8 cellular contexts compared by ENCODE assay signal in the genomic region with DNA sequence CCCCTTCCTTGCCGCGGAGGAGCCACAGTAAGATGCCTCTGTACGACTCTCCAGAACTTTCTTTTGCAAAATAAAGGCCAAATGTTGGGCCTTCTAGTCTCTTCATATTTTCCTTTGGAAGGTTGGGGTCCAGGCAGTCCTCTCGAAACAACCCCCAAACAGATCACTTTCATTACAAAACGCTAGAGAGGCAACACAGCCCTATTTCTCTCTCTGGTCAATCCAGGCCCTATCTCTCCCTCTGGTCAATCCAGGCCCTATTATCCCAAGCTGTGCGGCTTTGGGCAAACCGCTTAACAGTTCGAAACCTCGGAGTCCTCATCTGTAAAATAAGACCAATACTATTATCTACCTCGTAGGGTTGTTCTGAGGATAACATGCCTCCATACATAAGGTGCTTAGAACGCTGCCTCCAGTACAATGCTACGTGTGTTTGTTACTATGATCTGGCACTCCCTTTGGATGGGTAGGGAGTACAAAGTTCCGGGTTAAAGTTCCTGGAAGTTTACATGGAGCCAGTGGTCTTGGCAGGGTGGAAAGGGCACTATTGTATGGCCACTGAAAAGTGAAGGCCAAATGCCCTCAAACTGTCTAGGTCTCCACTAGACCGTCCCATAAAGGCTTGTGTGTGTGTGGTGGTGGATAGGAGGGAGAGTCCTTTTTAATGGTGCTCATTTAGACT.
DNase-seq lines count a peak whose midpoint lies in the region; ATAC-seq and TF ChIP-seq lines count a peak whose summit lies in the region.

No MANE protein-coding gene starts in this region.

- H3K27me3 ChIP-seq in CD8-positive, alpha-beta T cell (ENCODE audit: insufficient read depth, low read length), result no peaks in the 10 kb centered on the region
- H3K27me3 ChIP-seq in NT2/D1 (ENCODE audit: insufficient read depth, insufficient read length) (peaks cover 34% of the 10 kb centered on the region), parathyroid adenoma (ENCODE audit: control insufficient read depth, insufficient read depth, low read length) (no peaks in the 10 kb centered on the region)

- no peak for ATAC-seq in CD8-positive, alpha-beta T cell
- ATAC-seq in GM19023 (IDR thresholded peaks at IDR 0.05; ENCODE audit: unreplicated experiment), result no peak

- peak overlapping the region; percentile 69 for H3K27ac ChIP-seq in CD8-positive, alpha-beta T cell (ENCODE audit: low read depth, low read length)
- peak overlapping the region; percentile 98 for H3K27ac ChIP-seq in parathyroid adenoma

- peak overlapping the region; percentile 81 for H3K9ac ChIP-seq in NT2/D1 (ENCODE audit: insufficient read length, low read depth)
- no peak overlapping the region for H3K9ac ChIP-seq in parathyroid adenoma

- peak overlapping the region; percentile 54 for H2AFZ ChIP-seq in parathyroid adenoma

- H3K4me3 ChIP-seq in CD8-positive, alpha-beta T cell (ENCODE audit: low read depth, low read length), result peak overlapping the region; percentile 57
- peak overlapping the region; percentile 53 for H3K4me3 ChIP-seq in NT2/D1 (ENCODE audit: insufficient read length, low read depth)
- no peak overlapping the region for H3K4me3 ChIP-seq in parathyroid adenoma (ENCODE audit: low read depth, low read length)

- no peak for DNase-seq in CD8-positive, alpha-beta T cell
- no peak for DNase-seq in NT2/D1 (ENCODE audit: low read depth, low spot score)
- no peak for DNase-seq in endothelial cell (ENCODE audit: low spot score)
- DNase-seq in NCI-H1436 treated with DMSO at 0.1 percent for 48 hours (lab: John Stamatoyannopoulos, UW), result no peak
- no peak for DNase-seq in DMS53 (lab: John Stamatoyannopoulos, UW)
- DNase-seq in effector CD4-positive, alpha-beta T cell, result no peak

- TF ChIP-seq CTCF in CD8-positive, alpha-beta T cell (IDR thresholded peaks at IDR 0.05), result no peak
- TF ChIP-seq CTCF in endothelial cell (IDR thresholded peaks at IDR 0.05; ENCODE audit: unreplicated experiment) (no peak), parathyroid adenoma (IDR thresholded peaks at IDR 0.05) (no peak)

- POLR2A ChIA-PET in CD8-positive, alpha-beta T cell (lab: Charles Lee), result interaction anchor here (1.0 to 11.8 kb wide), 3 partner anchors 17 to 75 kb away, joined by 3 to 106 read pairs (median 3); partner anchors contain the start of gene BCOR

- H3K36me3 ChIP-seq in CD8-positive, alpha-beta T cell (ENCODE audit: insufficient read depth, low read length), result no peaks in the 10 kb centered on the region
- H3K36me3 ChIP-seq in NT2/D1 (ENCODE audit: insufficient read depth, insufficient read length, low read length) (no peaks in the 10 kb centered on the region), parathyroid adenoma (ENCODE audit: control insufficient read depth, insufficient read depth, low read length) (no peaks in the 10 kb centered on the region)

- H3K27ac Mint-ChIP-seq in CD8-positive, alpha-beta T cell, result peak overlapping the region; percentile 98
- H3K27ac Mint-ChIP-seq in endothelial cell (ENCODE audit: unreplicated experiment), result peak overlapping the region; percentile 90

- CTCF ChIA-PET in CD8-positive, alpha-beta T cell (lab: Charles Lee), result no interaction called here

- peak overlapping the region; percentile 88 for H3K4me3 Mint-ChIP-seq in CD8-positive, alpha-beta T cell
- peak overlapping the region; percentile 65 for H3K4me3 Mint-ChIP-seq in endothelial cell (ENCODE audit: unreplicated experiment)

- H3K4me2 ChIP-seq in parathyroid adenoma (ENCODE audit: low read length), result peak overlapping the region; percentile 65

- H3K4me1 ChIP-seq in CD8-positive, alpha-beta T cell (ENCODE audit: insufficient read depth, low read length), result peaks cover 49% of the 10 kb centered on the region
- H3K4me1 ChIP-seq in NT2/D1 (ENCODE audit: insufficient read depth, insufficient read length) (peaks cover 3% of the 10 kb centered on the region), parathyroid adenoma (peaks cover 15% of the 10 kb centered on the region)

- peaks cover 46% of the 10 kb centered on the region for H3K4me1 Mint-ChIP-seq in CD8-positive, alpha-beta T cell (ENCODE audit: low read depth)
- peaks cover 21% of the 10 kb centered on the region for H3K4me1 Mint-ChIP-seq in endothelial cell (ENCODE audit: unreplicated experiment)

- no peaks in the 10 kb centered on the region for H3K9me3 ChIP-seq in CD8-positive, alpha-beta T cell (ENCODE audit: low read length)
- H3K9me3 ChIP-seq in NT2/D1 (ENCODE audit: insufficient read depth, low read length), result no peaks in the 10 kb centered on the region
- H3K9me3 ChIP-seq in parathyroid adenoma (ENCODE audit: control insufficient read depth, low read length), result no peaks in the 10 kb centered on the region

- no peaks in the 10 kb centered on the region for H3K36me3 Mint-ChIP-seq in CD8-positive, alpha-beta T cell
- no peaks in the 10 kb centered on the region for H3K36me3 Mint-ChIP-seq in endothelial cell (ENCODE audit: low read depth, unreplicated experiment)

- no peaks in the 10 kb centered on the region for H3K9me3 Mint-ChIP-seq in CD8-positive, alpha-beta T cell
- no peaks in the 10 kb centered on the region for H3K9me3 Mint-ChIP-seq in endothelial cell (ENCODE audit: unreplicated experiment)

- peaks cover 3% of the 10 kb centered on the region for H3K79me2 ChIP-seq in parathyroid adenoma

- intact Hi-C loops in CD8-positive, alpha-beta T cell (cut with DNase I, micrococcal nuclease), result loop anchor here (5.0 to 10.0 kb wide), 3 partner anchors 161 to 912 kb away; partner anchors contain the start of gene USP9X (in 1 of the 2)

- no peaks in the 10 kb centered on the region for H3K27me3 Mint-ChIP-seq in CD8-positive, alpha-beta T cell (ENCODE audit: low read depth)
- H3K27me3 Mint-ChIP-seq in endothelial cell (ENCODE audit: unreplicated experiment), result peaks cover 15% of the 10 kb centered on the region
